14 cellular contexts compared by ENCODE assay signal in genomic region chr10:113644185-113645120, GRCh38. TPM values are rescaled to one million over a fixed set of nuclear protein-coding genes. Genes with fewer than 3 reads are reported as not detected.
DNase-seq lines count a peak whose midpoint lies in the region; ATAC-seq and TF ChIP-seq lines count a peak whose summit lies in the region.
"Had no signal": no experiment of that assay in that cellular context is flagged by ENCODE, and none has a peak within 500 bp of the region (broad histone marks: within the 10 kb centered on the region; RNA-seq: fewer than 3 reads in every experiment).

No MANE protein-coding gene starts in this region.

- TF ChIP-seq POLR2A in Peyer's patch (IDR thresholded peaks at IDR 0.05): no peak

- H3K36me3 ChIP-seq in SJSA1: no peaks in the 10 kb centered on the region
- no peaks in the 10 kb centered on the region for H3K36me3 ChIP-seq in Peyer's patch
- H3K36me3 ChIP-seq: spleen had no signal

- peaks cover 15% of the 10 kb centered on the region for H3K27me3 ChIP-seq in SJSA1 (replicated peaks)
- H3K27me3 ChIP-seq in Peyer's patch: no peaks in the 10 kb centered on the region

- peak overlapping the region; percentile 3; the same call in 1 of the 2 replicates for H3K27ac ChIP-seq in SJSA1
- H3K27ac ChIP-seq in Peyer's patch: no peak overlapping the region
- H3K27ac ChIP-seq: spleen had no signal

- H3K4me1 ChIP-seq in SJSA1 (replicated peaks) (peaks cover 12% of the 10 kb centered on the region), Peyer's patch (no peaks in the 10 kb centered on the region)
- H3K4me1 ChIP-seq: spleen had no signal

- no peak for ATAC-seq in HG03432 (IDR thresholded peaks at IDR 0.05; ENCODE audit: unreplicated experiment)
- ATAC-seq in GM19395 (IDR thresholded peaks at IDR 0.05; ENCODE audit: unreplicated experiment): no peak

- TF ChIP-seq CTCF in fibroblast of villous mesenchyme (IDR thresholded peaks at IDR 0.05; ENCODE audit: insufficient read depth, low read depth, low read length) (no peak), Peyer's patch (IDR thresholded peaks at IDR 0.05) (no peak)

- H3K4me3 ChIP-seq in SJSA1 (no peak overlapping the region), fibroblast of villous mesenchyme (ENCODE audit: low read depth, low read length) (no peak overlapping the region), Peyer's patch (no peak overlapping the region)
- H3K4me3 ChIP-seq: spleen had no signal

- DNase-seq in Daoy (ENCODE audit: low read depth) (peak; percentile 78), SJSA1 (ENCODE audit: low read depth in 1 of 2, low spot score in 2 of 2) (peak in 1 of 2 experiments; percentile 66), fibroblast of villous mesenchyme (ENCODE audit: low read depth) (peak; percentile 72), non-pigmented ciliary epithelial cell (ENCODE audit: low read depth) (peak; percentile 30), Peyer's patch (no peak), NCI-H1930 (lab: John Stamatoyannopoulos, UW) (no peak)
- DNase-seq: activated T-cell treated with anti-CD3 and anti-CD28 coated beads for 4 hours, cortex of kidney, glutamatergic neuron, NCI-H1105 treated with DMSO at 0.1 percent for 48 hours, spleen, T1000 had no signal

- H3K9me3 ChIP-seq in SJSA1 (replicated peaks) (no peaks in the 10 kb centered on the region), Peyer's patch (no peaks in the 10 kb centered on the region)
- H3K9me3 ChIP-seq: spleen had no signal

RNA-seq across cellular contexts. Expression of gene NRAP, which starts 19.4 kb away (rescaled TPM):
- total RNA-seq in Daoy (2014; rRNA removed; shearing (Covaris generic)): not detected in 2 replicates
- total RNA-seq in SJSA1 (2014; rRNA removed; shearing (Covaris generic)): not detected in 2 replicates
- total RNA-seq in fibroblast of villous mesenchyme (under 0.01 TPM in 1 of 2 replicates, not detected in the other), Peyer's patch (not detected)

RNA-seq across cellular contexts. Expression of gene CASP7, which starts 35.3 kb away (rescaled TPM):
- 27.4 and 29.0 TPM in 2 replicates for total RNA-seq in Daoy (2014; rRNA removed; shearing (Covaris generic))
- total RNA-seq in SJSA1 (2014; rRNA removed; shearing (Covaris generic)): 68.8 and 78.5 TPM in 2 replicates
- total RNA-seq in fibroblast of villous mesenchyme (24.8 and 35.4 TPM in 2 replicates), Peyer's patch (100 to 1,000 TPM in 3 of 4 donors, 10 to 100 TPM in 1; 47.9 to 144 (median 103) TPM)

Comparison
In these comparisons a context has a peak if more than half of its experiments do, and no peak if none do; other contexts are left out.
1. DNase-seq: peak in Daoy (single experiment), fibroblast of villous mesenchyme (single experiment) and non-pigmented ciliary epithelial cell (single experiment); none in Peyer's patch (0 of 3) and NCI-H1930 (0 of 2).